In genomic region chr1:241513378-241513777, GRCh38 we compare ENCODE assay signal across 1 cellular context.
TF ChIP-seq lines count a peak whose summit lies in the region.

No MANE protein-coding gene starts in this region.

TF ChIP-seq in GM12878, 131 proteins besides CTCF, POLR2A, EP300 and RAD21 (continued from another document):
- no peak for TF ChIP-seq ZBTB4 (CRISPR knock-in tag; IDR thresholded peaks at IDR 0.05)
